11 cellular contexts compared by ENCODE assay signal in the genomic region with DNA sequence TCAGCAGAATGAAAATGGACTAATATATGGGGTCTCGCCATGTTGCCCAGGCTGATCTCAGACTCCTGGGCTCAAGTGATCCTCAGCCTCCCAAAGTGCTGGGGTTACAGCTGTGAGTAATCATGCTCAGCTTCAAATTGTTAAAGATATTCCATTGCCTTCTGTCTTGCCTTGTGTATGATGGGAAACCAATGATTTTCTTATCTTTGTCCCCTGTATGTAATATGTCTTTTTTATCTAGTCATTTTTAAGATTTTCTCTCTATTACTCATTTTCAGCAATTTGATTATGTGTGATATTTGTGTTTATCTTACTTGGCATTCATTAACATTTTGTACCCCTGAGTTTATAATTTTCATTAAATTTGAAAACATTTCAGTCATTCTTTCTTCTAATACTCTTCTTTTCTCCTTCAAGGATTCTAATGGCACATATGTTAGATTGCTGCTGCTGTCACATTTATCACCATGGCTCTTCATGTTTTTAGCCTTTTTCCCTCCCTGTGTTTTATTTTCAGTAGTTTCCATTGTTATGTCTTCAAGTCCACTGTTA. TPM values are rescaled to one million over a fixed set of nuclear protein-coding genes. Genes with fewer than 3 reads are reported as not detected.
"Had no signal": no experiment of that assay in that cellular context is flagged by ENCODE, and none has a peak within 500 bp of the region (broad histone marks: within the 10 kb centered on the region; RNA-seq: fewer than 3 reads in every experiment).

No MANE protein-coding gene starts in this region.

- DNase-seq: GM23248, GOT3, H7, IMR-90 had no signal

- H3K27ac ChIP-seq: GM23248, KMS-11 had no signal

- H3K9ac ChIP-seq: GM23248, KMS-11 had no signal

- H3K36me3 ChIP-seq: HAP-1 had no signal

- ATAC-seq: HCT116, K562 had no signal

- H3K4me2 ChIP-seq: KMS-11 had no signal

- H3K9me3 ChIP-seq: HAP-1 had no signal

- FAIRE-seq: HTR-8/SVneo, K562 had no signal

- H3K4me3 ChIP-seq: GM23248, HAP-1, K562 had no signal

- H2AFZ ChIP-seq: GM23248 had no signal

RNA-seq across cellular contexts. Expression of gene LYZL1, which starts 12.6 kb away (rescaled TPM):
- total RNA-seq: GM23248, H4, H7, HT-29, IMR-90, K562 had no signal
- polyA plus RNA-seq: GM23248, IMR-90, K562 had no signal
